Comparison of ENCODE assay signal across 11 cellular contexts in the genomic region with DNA sequence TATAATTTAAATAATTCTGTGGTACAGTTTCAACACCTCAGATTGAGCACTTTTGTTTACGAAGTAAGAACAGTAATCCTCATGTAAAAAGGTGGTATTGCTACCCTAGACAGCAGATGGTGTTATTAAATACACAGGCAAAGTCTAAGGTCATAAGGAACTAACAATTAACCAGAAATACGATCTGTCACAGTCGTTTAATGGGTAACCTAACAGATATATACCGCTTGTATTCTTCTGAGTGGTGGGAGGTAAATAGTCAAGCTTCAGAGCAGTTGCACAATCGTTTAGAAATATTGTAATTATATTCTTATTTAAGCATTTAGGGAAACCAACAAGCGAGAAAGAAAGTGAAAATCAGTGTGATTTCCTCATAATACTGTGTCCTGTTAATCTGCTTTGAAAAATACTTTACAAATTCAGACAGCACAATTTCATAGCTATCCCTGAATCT. TPM values are rescaled to one million over a fixed set of nuclear protein-coding genes. Genes with fewer than 3 reads are reported as not detected.
DNase-seq lines count a peak whose midpoint lies in the region; ATAC-seq, FAIRE-seq and TF ChIP-seq lines count a peak whose summit lies in the region.
"Had no signal": no experiment of that assay in that cellular context is flagged by ENCODE, and none has a peak within 500 bp of the region (broad histone marks: within the 10 kb centered on the region; RNA-seq: fewer than 3 reads in every experiment).

No MANE protein-coding gene starts in this region.

- H3K9me3 Mint-ChIP-seq in osteocyte (ENCODE audit: unreplicated experiment), result no peaks in the 10 kb centered on the region
- H3K9me3 Mint-ChIP-seq: central memory CD8-positive, alpha-beta T cell had no signal

- no peak for ATAC-seq in GM19351 (IDR thresholded peaks at IDR 0.05; ENCODE audit: unreplicated experiment)

- H3K4me1 Mint-ChIP-seq in osteocyte (ENCODE audit: unreplicated experiment), result peaks cover 71% of the 10 kb centered on the region

- H3K9me3 ChIP-seq in HEK293 (ENCODE audit: control insufficient read depth, insufficient read depth, low read depth, low read length), result no peaks in the 10 kb centered on the region

- no peak overlapping the region for H3K4me3 Mint-ChIP-seq in osteocyte (ENCODE audit: unreplicated experiment)
- H3K4me3 Mint-ChIP-seq: central memory CD8-positive, alpha-beta T cell had no signal

- no peak overlapping the region for H3K4me3 ChIP-seq in HEK293 (ENCODE audit: low read depth, low read length)

- POLR2A ChIA-PET in HEK293 (lab: Yijun Ruan, JAX), result interaction anchor here (0.9 to 1.4 kb wide), 2 partner anchors 8 to 121 kb away, joined by 4 to 7 read pairs; no protein-coding TSS in a partner anchor

- H3K27ac Mint-ChIP-seq in osteocyte (ENCODE audit: unreplicated experiment), result peak overlapping the region; percentile 96

- H3K27me3 Mint-ChIP-seq in osteocyte (ENCODE audit: unreplicated experiment), result no peaks in the 10 kb centered on the region
- H3K27me3 Mint-ChIP-seq: central memory CD8-positive, alpha-beta T cell had no signal

- H3K36me3 Mint-ChIP-seq in osteocyte (ENCODE audit: unreplicated experiment), result no peaks in the 10 kb centered on the region

- peak; percentile 54 for DNase-seq in NCI-H345 (lab: John Stamatoyannopoulos, UW)
- no peak for DNase-seq in osteocyte (ENCODE audit: extremely low spot score, unreplicated experiment)
- no peak for DNase-seq in NCI-H187 (lab: John Stamatoyannopoulos, UW)
- DNase-seq in cerebellar nuclear complex (lab: John Stamatoyannopoulos, UW), result no peak
- no peak for DNase-seq in GDM1 (lab: John Stamatoyannopoulos, UW)
- DNase-seq: activated CD4-positive, alpha-beta T cell treated with anti-CD3 and anti-CD28 coated beads for 1 hour; GF-D8 had no signal

- peaks cover 24% of the 10 kb centered on the region for H3K4me1 ChIP-seq in HEK293 (ENCODE audit: control insufficient read depth, insufficient read depth, low read length)

- H3K27ac ChIP-seq in HEK293 (ENCODE audit: extremely low read depth, low read depth, low read length), result no peak overlapping the region

- peak; percentile 49 for FAIRE-seq in colon (lab: Jason Lieb, UNC)

- no peaks in the 10 kb centered on the region for H3K36me3 ChIP-seq in HEK293 (ENCODE audit: control insufficient read depth in 2 of 2, insufficient read depth in 1 of 2, low read length in 2 of 2)

- TF ChIP-seq CTCF in HEK293 (tag by site-specific recombination; IDR thresholded peaks at IDR 0.05) (no peak), osteocyte (IDR thresholded peaks at IDR 0.05) (no peak)

- CTCF ChIA-PET in HEK293 (lab: Yijun Ruan, JAX), result interaction anchor here (0.5 to 1.3 kb wide), 6 partner anchors 12 to 474 kb away, joined by 3 to 6 read pairs (median 3); no protein-coding TSS in a partner anchor

TF ChIP-seq in HEK293, 187 proteins besides CTCF, POLR2A, EP300 and RAD21 (continues in another document):
- TF ChIP-seq ZBTB44 (tag by site-specific recombination; IDR thresholded peaks at IDR 0.05), result peak; percentile 64
- TF ChIP-seq ZNF776 (tag by site-specific recombination; IDR thresholded peaks at IDR 0.05; ENCODE audit: borderline replicate concordance), result no peak
- TF ChIP-seq ZNF391 (tag by site-specific recombination; IDR thresholded peaks at IDR 0.05; ENCODE audit: borderline replicate concordance, low read depth), result no peak
- no peak for TF ChIP-seq ZNF777 (tag by site-specific recombination; IDR thresholded peaks at IDR 0.05; ENCODE audit: borderline replicate concordance)
- TF ChIP-seq ZNF529 (tag by site-specific recombination; IDR thresholded peaks at IDR 0.05; ENCODE audit: insufficient replicate concordance), result no peak
- TF ChIP-seq ZNF768 (tag by site-specific recombination; IDR thresholded peaks at IDR 0.05), result no peak
- TF ChIP-seq, protein P1, sequence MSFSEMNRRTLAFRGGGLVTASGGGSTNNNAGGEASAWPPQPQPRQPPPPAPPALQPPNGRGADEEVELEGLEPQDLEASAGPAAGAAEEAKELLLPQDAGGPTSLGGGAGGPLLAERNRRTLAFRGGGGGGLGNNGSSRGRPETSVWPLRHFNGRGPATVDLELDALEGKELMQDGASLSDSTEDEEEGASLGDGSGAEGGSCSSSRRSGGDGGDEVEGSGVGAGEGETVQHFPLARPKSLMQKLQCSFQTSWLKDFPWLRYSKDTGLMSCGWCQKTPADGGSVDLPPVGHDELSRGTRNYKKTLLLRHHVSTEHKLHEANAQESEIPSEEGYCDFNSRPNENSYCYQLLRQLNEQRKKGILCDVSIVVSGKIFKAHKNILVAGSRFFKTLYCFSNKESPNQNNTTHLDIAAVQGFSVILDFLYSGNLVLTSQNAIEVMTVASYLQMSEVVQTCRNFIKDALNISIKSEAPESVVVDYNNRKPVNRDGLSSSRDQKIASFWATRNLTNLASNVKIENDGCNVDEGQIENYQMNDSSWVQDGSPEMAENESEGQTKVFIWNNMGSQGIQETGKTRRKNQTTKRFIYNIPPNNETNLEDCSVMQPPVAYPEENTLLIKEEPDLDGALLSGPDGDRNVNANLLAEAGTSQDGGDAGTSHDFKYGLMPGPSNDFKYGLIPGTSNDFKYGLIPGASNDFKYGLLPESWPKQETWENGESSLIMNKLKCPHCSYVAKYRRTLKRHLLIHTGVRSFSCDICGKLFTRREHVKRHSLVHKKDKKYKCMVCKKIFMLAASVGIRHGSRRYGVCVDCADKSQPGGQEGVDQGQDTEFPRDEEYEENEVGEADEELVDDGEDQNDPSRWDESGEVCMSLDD (tag by site-specific recombination; IDR thresholded peaks at IDR 0.05), result no peak
- TF ChIP-seq ZNF837 (tag by site-specific recombination; IDR thresholded peaks at IDR 0.05), result no peak
- TF ChIP-seq ZNF169 (tag by site-specific recombination; IDR thresholded peaks at IDR 0.05), result no peak
- TF ChIP-seq ZBTB20 (tag by site-specific recombination; IDR thresholded peaks at IDR 0.05), result no peak
- TF ChIP-seq, protein P2, sequence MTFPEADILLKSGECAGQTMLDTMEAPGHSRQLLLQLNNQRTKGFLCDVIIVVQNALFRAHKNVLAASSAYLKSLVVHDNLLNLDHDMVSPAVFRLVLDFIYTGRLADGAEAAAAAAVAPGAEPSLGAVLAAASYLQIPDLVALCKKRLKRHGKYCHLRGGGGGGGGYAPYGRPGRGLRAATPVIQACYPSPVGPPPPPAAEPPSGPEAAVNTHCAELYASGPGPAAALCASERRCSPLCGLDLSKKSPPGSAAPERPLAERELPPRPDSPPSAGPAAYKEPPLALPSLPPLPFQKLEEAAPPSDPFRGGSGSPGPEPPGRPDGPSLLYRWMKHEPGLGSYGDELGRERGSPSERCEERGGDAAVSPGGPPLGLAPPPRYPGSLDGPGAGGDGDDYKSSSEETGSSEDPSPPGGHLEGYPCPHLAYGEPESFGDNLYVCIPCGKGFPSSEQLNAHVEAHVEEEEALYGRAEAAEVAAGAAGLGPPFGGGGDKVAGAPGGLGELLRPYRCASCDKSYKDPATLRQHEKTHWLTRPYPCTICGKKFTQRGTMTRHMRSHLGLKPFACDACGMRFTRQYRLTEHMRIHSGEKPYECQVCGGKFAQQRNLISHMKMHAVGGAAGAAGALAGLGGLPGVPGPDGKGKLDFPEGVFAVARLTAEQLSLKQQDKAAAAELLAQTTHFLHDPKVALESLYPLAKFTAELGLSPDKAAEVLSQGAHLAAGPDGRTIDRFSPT (tag by site-specific recombination; IDR thresholded peaks at IDR 0.05), result no peak
- peak; percentile 17; the same call in 1 of the 2 replicates for TF ChIP-seq KLF10 (tag by site-specific recombination; IDR thresholded peaks at IDR 0.05)
- TF ChIP-seq ZNF571 (tag by site-specific recombination; IDR thresholded peaks at IDR 0.05), result no peak
- no peak for TF ChIP-seq HOXC10 (CRISPR knock-in tag; IDR thresholded peaks at IDR 0.05)
- TF ChIP-seq, protein P3, sequence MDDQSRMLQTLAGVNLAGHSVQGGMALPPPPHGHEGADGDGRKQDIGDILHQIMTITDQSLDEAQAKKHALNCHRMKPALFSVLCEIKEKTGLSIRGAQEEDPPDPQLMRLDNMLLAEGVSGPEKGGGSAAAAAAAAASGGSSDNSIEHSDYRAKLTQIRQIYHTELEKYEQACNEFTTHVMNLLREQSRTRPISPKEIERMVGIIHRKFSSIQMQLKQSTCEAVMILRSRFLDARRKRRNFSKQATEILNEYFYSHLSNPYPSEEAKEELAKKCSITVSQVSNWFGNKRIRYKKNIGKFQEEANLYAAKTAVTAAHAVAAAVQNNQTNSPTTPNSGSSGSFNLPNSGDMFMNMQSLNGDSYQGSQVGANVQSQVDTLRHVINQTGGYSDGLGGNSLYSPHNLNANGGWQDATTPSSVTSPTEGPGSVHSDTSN (CRISPR knock-in tag; IDR thresholded peaks at IDR 0.05), result no peak
- no peak for TF ChIP-seq ZNF324 (tag by site-specific recombination; IDR thresholded peaks at IDR 0.05)
- TF ChIP-seq ZSCAN18 (tag by site-specific recombination; IDR thresholded peaks at IDR 0.05), result no peak
- peak; percentile 85 for TF ChIP-seq ZNF580 (tag by site-specific recombination; IDR thresholded peaks at IDR 0.05)

RNA-seq across cellular contexts. Expression of gene IRF2BP2, which starts 9.8 kb away (rescaled TPM):
- 154 and 170 TPM in 2 replicates for total RNA-seq in osteocyte
